ENCODE assay signal across 1 cellular context in genomic region chr20:37223053-37223452, GRCh38.
TF ChIP-seq lines count a peak whose summit lies in the region.

No MANE protein-coding gene starts in this region.

TF ChIP-seq in K562, 482 proteins besides CTCF, POLR2A, EP300 and RAD21:
- TF ChIP-seq JUND (IDR thresholded peaks at IDR 0.05; ENCODE audit: borderline replicate concordance, low read depth, low read length) (no peak), JUND (tag; IDR thresholded peaks at IDR 0.05; ENCODE audit: borderline replicate concordance, low read depth, low read length) (no peak), MAZ (CRISPR knock-in tag; conservative IDR thresholded peaks at IDR 0.05 in 1 of 2, IDR thresholded peaks at IDR 0.05 in 1 of 2) (no peak), NONO (IDR thresholded peaks at IDR 0.05; ENCODE audit: low read depth in 2 of 2, low read length in 1 of 2) (no peak), ZNF165 (CRISPR knock-in tag; IDR thresholded peaks at IDR 0.05; ENCODE audit: borderline replicate concordance) (no peak), ZNF717 (CRISPR knock-in tag; IDR thresholded peaks at IDR 0.05) (no peak), NFATC3 (IDR thresholded peaks at IDR 0.05) (no peak), MEIS2 (IDR thresholded peaks at IDR 0.05; ENCODE audit: partially characterized antibody) (no peak), RAD51 (IDR thresholded peaks at IDR 0.05; ENCODE audit: borderline replicate concordance, low read depth) (peak; percentile 37; the same call in 1 of the 2 replicates), ZNF431 (CRISPR knock-in tag; IDR thresholded peaks at IDR 0.05) (no peak), PRDM10 (IDR thresholded peaks at IDR 0.05; ENCODE audit: partially characterized antibody) (no peak), NRF1 (conservative IDR thresholded peaks at IDR 0.05 in 1 of 2, IDR thresholded peaks at IDR 0.05 in 1 of 2) (peak; percentile 42 to 44; a peak in 2 of 4 replicates), FOXA3 (CRISPR knock-in tag; conservative IDR thresholded peaks at IDR 0.05 in 1 of 2, IDR thresholded peaks at IDR 0.05 in 1 of 2) (no peak), BCOR (IDR thresholded peaks at IDR 0.05) (no peak), CEBPB (tag; IDR thresholded peaks at IDR 0.05) (peak; percentile 42; the same call in 1 of the 2 replicates), ADNP (tag; IDR thresholded peaks at IDR 0.05) (no peak), AFF4 (CRISPR knock-in tag; IDR thresholded peaks at IDR 0.05) (no peak), FOSL1 (tag; conservative IDR thresholded peaks at IDR 0.05) (peak; percentile 61), IRF2 (CRISPR knock-in tag; IDR thresholded peaks at IDR 0.05) (no peak), RBM22 (IDR thresholded peaks at IDR 0.05; ENCODE audit: low read depth, low read length, poor library complexity, severe bottlenecking) (no peak), HDAC1 (IDR thresholded peaks at IDR 0.05) (peak in 1 of 2 experiments; percentile 26; a peak in 1 of 4 replicates), TEAD4 (IDR thresholded peaks at IDR 0.05; ENCODE audit: low read length) (no peak), TEAD4 (CRISPR knock-in tag; IDR thresholded peaks at IDR 0.05; ENCODE audit: borderline replicate concordance) (no peak), BMI1 (IDR thresholded peaks at IDR 0.05; ENCODE audit: low read length) (no peak), BACH1 (tag; IDR thresholded peaks at IDR 0.05) (no peak), USF1 (CRISPR knock-in tag; IDR thresholded peaks at IDR 0.05) (peak; percentile 77), PTBP1 (IDR thresholded peaks at IDR 0.05; ENCODE audit: low read depth, low read length) (no peak), ZNF23 (CRISPR knock-in tag; IDR thresholded peaks at IDR 0.05) (no peak), FUS (optimal IDR thresholded peaks at IDR 0.05; ENCODE audit: low read depth, low read length) (no peak), STAT5B (CRISPR knock-in tag; IDR thresholded peaks at IDR 0.05) (no peak), CREBBP (IDR thresholded peaks at IDR 0.05; ENCODE audit: low read depth, low read length) (no peak), SPI1 (IDR thresholded peaks at IDR 0.05; ENCODE audit: borderline replicate concordance, low read depth, low read length) (peak; percentile 53; the same call in 1 of the 2 replicates)
- TF ChIP-seq, protein P1, sequence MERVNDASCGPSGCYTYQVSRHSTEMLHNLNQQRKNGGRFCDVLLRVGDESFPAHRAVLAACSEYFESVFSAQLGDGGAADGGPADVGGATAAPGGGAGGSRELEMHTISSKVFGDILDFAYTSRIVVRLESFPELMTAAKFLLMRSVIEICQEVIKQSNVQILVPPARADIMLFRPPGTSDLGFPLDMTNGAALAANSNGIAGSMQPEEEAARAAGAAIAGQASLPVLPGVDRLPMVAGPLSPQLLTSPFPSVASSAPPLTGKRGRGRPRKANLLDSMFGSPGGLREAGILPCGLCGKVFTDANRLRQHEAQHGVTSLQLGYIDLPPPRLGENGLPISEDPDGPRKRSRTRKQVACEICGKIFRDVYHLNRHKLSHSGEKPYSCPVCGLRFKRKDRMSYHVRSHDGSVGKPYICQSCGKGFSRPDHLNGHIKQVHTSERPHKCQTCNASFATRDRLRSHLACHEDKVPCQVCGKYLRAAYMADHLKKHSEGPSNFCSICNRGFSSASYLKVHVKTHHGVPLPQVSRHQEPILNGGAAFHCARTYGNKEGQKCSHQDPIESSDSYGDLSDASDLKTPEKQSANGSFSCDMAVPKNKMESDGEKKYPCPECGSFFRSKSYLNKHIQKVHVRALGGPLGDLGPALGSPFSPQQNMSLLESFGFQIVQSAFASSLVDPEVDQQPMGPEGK (CRISPR knock-in tag; IDR thresholded peaks at IDR 0.05; ENCODE audit: borderline replicate concordance), result no peak
- TF ChIP-seq, protein P2, sequence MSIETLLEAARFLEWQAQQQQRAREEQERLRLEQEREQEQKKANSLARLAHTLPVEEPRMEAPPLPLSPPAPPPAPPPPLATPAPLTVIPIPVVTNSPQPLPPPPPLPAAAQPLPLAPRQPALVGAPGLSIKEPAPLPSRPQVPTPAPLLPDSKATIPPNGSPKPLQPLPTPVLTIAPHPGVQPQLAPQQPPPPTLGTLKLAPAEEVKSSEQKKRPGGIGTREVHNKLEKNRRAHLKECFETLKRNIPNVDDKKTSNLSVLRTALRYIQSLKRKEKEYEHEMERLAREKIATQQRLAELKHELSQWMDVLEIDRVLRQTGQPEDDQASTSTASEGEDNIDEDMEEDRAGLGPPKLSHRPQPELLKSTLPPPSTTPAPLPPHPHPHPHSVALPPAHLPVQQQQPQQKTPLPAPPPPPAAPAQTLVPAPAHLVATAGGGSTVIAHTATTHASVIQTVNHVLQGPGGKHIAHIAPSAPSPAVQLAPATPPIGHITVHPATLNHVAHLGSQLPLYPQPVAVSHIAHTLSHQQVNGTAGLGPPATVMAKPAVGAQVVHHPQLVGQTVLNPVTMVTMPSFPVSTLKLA (conservative IDR thresholded peaks at IDR 0.05), result 0 out of 4 replicates have a peak, but pooled peaks of 1 of the 2 experiments have one; percentile 19
- TF ChIP-seq, protein P3, sequence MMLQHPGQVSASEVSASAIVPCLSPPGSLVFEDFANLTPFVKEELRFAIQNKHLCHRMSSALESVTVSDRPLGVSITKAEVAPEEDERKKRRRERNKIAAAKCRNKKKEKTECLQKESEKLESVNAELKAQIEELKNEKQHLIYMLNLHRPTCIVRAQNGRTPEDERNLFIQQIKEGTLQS (IDR thresholded peaks at IDR 0.05), result no peak
- TF ChIP-seq, protein P3 (CRISPR knock-in tag; conservative IDR thresholded peaks at IDR 0.05), result no peak
- TF ChIP-seq, protein P4, sequence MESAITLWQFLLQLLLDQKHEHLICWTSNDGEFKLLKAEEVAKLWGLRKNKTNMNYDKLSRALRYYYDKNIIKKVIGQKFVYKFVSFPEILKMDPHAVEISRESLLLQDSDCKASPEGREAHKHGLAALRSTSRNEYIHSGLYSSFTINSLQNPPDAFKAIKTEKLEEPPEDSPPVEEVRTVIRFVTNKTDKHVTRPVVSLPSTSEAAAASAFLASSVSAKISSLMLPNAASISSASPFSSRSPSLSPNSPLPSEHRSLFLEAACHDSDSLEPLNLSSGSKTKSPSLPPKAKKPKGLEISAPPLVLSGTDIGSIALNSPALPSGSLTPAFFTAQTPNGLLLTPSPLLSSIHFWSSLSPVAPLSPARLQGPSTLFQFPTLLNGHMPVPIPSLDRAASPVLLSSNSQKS (CRISPR knock-in tag; IDR thresholded peaks at IDR 0.05), result no peak
- TF ChIP-seq, protein P5, sequence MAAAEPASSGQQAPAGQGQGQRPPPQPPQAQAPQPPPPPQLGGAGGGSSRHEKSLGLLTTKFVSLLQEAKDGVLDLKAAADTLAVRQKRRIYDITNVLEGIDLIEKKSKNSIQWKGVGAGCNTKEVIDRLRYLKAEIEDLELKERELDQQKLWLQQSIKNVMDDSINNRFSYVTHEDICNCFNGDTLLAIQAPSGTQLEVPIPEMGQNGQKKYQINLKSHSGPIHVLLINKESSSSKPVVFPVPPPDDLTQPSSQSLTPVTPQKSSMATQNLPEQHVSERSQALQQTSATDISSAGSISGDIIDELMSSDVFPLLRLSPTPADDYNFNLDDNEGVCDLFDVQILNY (CRISPR knock-in tag; IDR thresholded peaks at IDR 0.05), result no peak
- TF ChIP-seq, protein P6, sequence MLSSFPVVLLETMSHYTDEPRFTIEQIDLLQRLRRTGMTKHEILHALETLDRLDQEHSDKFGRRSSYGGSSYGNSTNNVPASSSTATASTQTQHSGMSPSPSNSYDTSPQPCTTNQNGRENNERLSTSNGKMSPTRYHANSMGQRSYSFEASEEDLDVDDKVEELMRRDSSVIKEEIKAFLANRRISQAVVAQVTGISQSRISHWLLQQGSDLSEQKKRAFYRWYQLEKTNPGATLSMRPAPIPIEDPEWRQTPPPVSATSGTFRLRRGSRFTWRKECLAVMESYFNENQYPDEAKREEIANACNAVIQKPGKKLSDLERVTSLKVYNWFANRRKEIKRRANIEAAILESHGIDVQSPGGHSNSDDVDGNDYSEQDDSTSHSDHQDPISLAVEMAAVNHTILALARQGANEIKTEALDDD (IDR thresholded peaks at IDR 0.05), result 0 out of 2 replicates have a peak, but pooled peaks have one; percentile 23
- TF ChIP-seq, protein P7, sequence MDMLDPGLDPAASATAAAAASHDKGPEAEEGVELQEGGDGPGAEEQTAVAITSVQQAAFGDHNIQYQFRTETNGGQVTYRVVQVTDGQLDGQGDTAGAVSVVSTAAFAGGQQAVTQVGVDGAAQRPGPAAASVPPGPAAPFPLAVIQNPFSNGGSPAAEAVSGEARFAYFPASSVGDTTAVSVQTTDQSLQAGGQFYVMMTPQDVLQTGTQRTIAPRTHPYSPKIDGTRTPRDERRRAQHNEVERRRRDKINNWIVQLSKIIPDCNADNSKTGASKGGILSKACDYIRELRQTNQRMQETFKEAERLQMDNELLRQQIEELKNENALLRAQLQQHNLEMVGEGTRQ (CRISPR knock-in tag; IDR thresholded peaks at IDR 0.05), result peak; percentile 63
